26 cellular contexts compared by ENCODE assay signal in the genomic region with DNA sequence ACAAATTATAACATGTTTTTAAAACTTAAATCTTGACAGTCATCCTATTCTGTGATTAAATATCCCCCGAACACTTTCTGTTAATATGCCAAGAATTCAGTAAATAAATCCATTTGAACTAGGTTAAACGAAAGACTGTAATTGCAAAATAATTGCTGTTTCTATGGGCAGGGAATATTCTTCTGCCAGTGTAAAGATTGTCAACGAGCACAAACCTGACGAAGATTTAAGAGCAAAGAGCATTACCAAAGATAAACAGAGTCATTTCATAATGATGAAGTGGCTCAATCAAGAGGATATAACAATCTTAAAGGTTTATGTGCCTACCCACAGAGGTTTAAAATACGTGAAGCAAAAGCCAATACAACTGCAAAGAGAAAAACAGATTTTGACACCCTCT.
"Had no signal": no experiment of that assay in that cellular context is flagged by ENCODE, and none has a peak within 500 bp of the region (broad histone marks: within the 10 kb centered on the region; RNA-seq: fewer than 3 reads in every experiment).

No MANE protein-coding gene starts in this region.

- H3K4me1 ChIP-seq: left lung, psoas muscle, spleen, suprapubic skin, transverse colon, upper lobe of right lung, vagina had no signal

- H3K4me1 Mint-ChIP-seq: mesothelial cell of epicardium; naive B cell; nephron progenitor cell; stimulated activated naive B cell treated with anti-CD40 and anti-IgM and Interleukin-4, amounts not matched to agents 10 μg/mL and 1 μg/mL and 100 μg/mL, for 72 hours had no signal

- H3K27ac ChIP-seq: coronary artery, esophagus squamous epithelium, left lung, psoas muscle, skin epidermis, spleen, suprapubic skin, transverse colon, upper lobe of right lung, vagina had no signal

- H3K9me3 Mint-ChIP-seq: stimulated activated naive CD8-positive, alpha-beta T cell treated with anti-CD3 and anti-CD28 coated beads, Interleukin-15, Interleukin-2, amounts not matched to agents 100 ng/mL and 50 ng/mL, for 24 hours had no signal

- H3K9me3 ChIP-seq: mucosa of descending colon, suprapubic skin, transverse colon, upper lobe of right lung, vagina had no signal

- DNase-seq: dermis blood vessel endothelial cell; effector memory CD4-positive, alpha-beta T cell; esophagus squamous epithelium; foreskin melanocyte; glutamatergic neuron; hypothalamus; kidney; left lung; mucosa of descending colon; naive B cell; nephron progenitor cell; nucleus accumbens; psoas muscle; right cardiac atrium; spleen; stimulated activated CD4-positive, alpha-beta T cell treated with anti-CD3 and anti-CD28 coated beads, Interleukin-4, amount 100 ng/mL, for 4 hours; stimulated activated naive B cell treated with anti-CD40 and anti-IgM and Interleukin-4, amounts not matched to agents 10 μg/mL and 1 μg/mL and 100 μg/mL, for 72 hours; transverse colon; upper lobe of right lung had no signal

- ATAC-seq: left lung; mucosa of descending colon; psoas muscle; right cardiac atrium; stimulated activated naive B cell treated with anti-CD40 and anti-IgM and Interleukin-4, amounts not matched to agents 10 μg/mL and 1 μg/mL and 100 μg/mL, for 72 hours; upper lobe of right lung had no signal

- FAIRE-seq: endothelial cell of umbilical vein, kidney had no signal

- H3K36me3 ChIP-seq: left lung, suprapubic skin, transverse colon, upper lobe of right lung, vagina had no signal

- H3K27ac Mint-ChIP-seq: mesothelial cell of epicardium; naive B cell; nephron progenitor cell; stimulated activated naive B cell treated with anti-CD40 and anti-IgM and Interleukin-4, amounts not matched to agents 10 μg/mL and 1 μg/mL and 100 μg/mL, for 72 hours; stimulated activated naive CD8-positive, alpha-beta T cell treated with anti-CD3 and anti-CD28 coated beads, Interleukin-15, Interleukin-2, amounts not matched to agents 100 ng/mL and 50 ng/mL, for 24 hours had no signal

- H3K4me3 Mint-ChIP-seq: mesothelial cell of epicardium; naive B cell; nephron progenitor cell; stimulated activated naive B cell treated with anti-CD40 and anti-IgM and Interleukin-4, amounts not matched to agents 10 μg/mL and 1 μg/mL and 100 μg/mL, for 72 hours; stimulated activated naive CD8-positive, alpha-beta T cell treated with anti-CD3 and anti-CD28 coated beads, Interleukin-15, Interleukin-2, amounts not matched to agents 100 ng/mL and 50 ng/mL, for 24 hours had no signal

- H3K27me3 ChIP-seq: esophagus squamous epithelium, left lung, spleen, suprapubic skin, transverse colon, upper lobe of right lung, vagina had no signal

- H3K4me3 ChIP-seq: coronary artery, esophagus squamous epithelium, left lung, mucosa of descending colon, psoas muscle, skin epidermis, spleen, suprapubic skin, transverse colon, upper lobe of right lung, vagina had no signal

- H3K27me3 Mint-ChIP-seq: naive B cell; stimulated activated naive B cell treated with anti-CD40 and anti-IgM and Interleukin-4, amounts not matched to agents 10 μg/mL and 1 μg/mL and 100 μg/mL, for 72 hours; stimulated activated naive CD8-positive, alpha-beta T cell treated with anti-CD3 and anti-CD28 coated beads, Interleukin-15, Interleukin-2, amounts not matched to agents 100 ng/mL and 50 ng/mL, for 24 hours had no signal
